8 cellular contexts compared by ENCODE assay signal in genomic region chr19:36528194-36528920, GRCh38. TPM values are rescaled to one million over a fixed set of nuclear protein-coding genes. Genes with fewer than 3 reads are reported as not detected.
DNase-seq lines count a peak whose midpoint lies in the region; ATAC-seq, FAIRE-seq and TF ChIP-seq lines count a peak whose summit lies in the region.

Gene ZNF260, minus strand, starts transcription at chr19:36528271. Its CDS starts 13,033 bp downstream, at chr19:36515238.

- ATAC-seq in HG03457 (IDR thresholded peaks at IDR 0.05; ENCODE audit: unreplicated experiment) (peak; percentile 75), left colon (peak; percentile 97)

- H3K27me3 ChIP-seq in BE2C, result no peaks in the 10 kb centered on the region

- H3K9me3 Mint-ChIP-seq in activated CD4-positive, alpha-beta T cell treated with anti-CD3 and anti-CD28 coated beads, Interleukin-2, amount 10 ng/mL, durations not matched to agents 7 days and 5 days, result peaks cover 42% of the 10 kb centered on the region

- peaks cover 15% of the 10 kb centered on the region for H3K36me3 ChIP-seq in BE2C

- DNase-seq in BE2C, result peak; percentile 94
- DNase-seq in GM19239 (ENCODE audit: insufficient read length, low spot score), result peak; percentile 69
- DNase-seq in NCI-H526 treated with DMSO at 0.1 percent for 48 hours (lab: John Stamatoyannopoulos, UW), result peak; percentile 97
- peak; percentile 94 for DNase-seq in activated CD4-positive, alpha-beta T cell treated with anti-CD3 and anti-CD28 coated beads, Interleukin-2, amount 10 ng/mL, durations not matched to agents 7 days and 5 days
- DNase-seq in cortex of kidney (lab: John Stamatoyannopoulos, UW), result peak; percentile 23
- peak; percentile 96 to 97 for DNase-seq in left colon
- peak; percentile 87 to 89 for DNase-seq in stimulated activated CD4-positive, alpha-beta T cell treated with anti-CD3 and anti-CD28 coated beads, Interleukin-1b, Interleukin-23, amount 100 ng/mL, for 4 hours (ENCODE audit: low read depth in 2 of 2)

- no peaks in the 10 kb centered on the region for H3K9me3 ChIP-seq in BE2C

- H3K4me3 ChIP-seq in BE2C (ENCODE audit: low read depth, low read length), result peak within 1 kb of the TSS; percentile 93

- H3K4me1 Mint-ChIP-seq in activated CD4-positive, alpha-beta T cell treated with anti-CD3 and anti-CD28 coated beads, Interleukin-2, amount 10 ng/mL, durations not matched to agents 7 days and 5 days, result peaks cover 23% of the 10 kb centered on the region

- no peaks in the 10 kb centered on the region for H3K27me3 Mint-ChIP-seq in activated CD4-positive, alpha-beta T cell treated with anti-CD3 and anti-CD28 coated beads, Interleukin-2, amount 10 ng/mL, durations not matched to agents 7 days and 5 days

- H3K36me3 Mint-ChIP-seq in activated CD4-positive, alpha-beta T cell treated with anti-CD3 and anti-CD28 coated beads, Interleukin-2, amount 10 ng/mL, durations not matched to agents 7 days and 5 days (ENCODE audit: low read depth), result peaks cover 57% of the 10 kb centered on the region

- peak; percentile 96 for FAIRE-seq in GM19239 (lab: Jason Lieb, UNC)

- no peaks in the 10 kb centered on the region for H3K4me1 ChIP-seq in BE2C

- H3K27ac Mint-ChIP-seq in activated CD4-positive, alpha-beta T cell treated with anti-CD3 and anti-CD28 coated beads, Interleukin-2, amount 10 ng/mL, durations not matched to agents 7 days and 5 days, result peak within 1 kb of the TSS; percentile 98

- CTCF ChIA-PET in activated CD4-positive, alpha-beta T cell treated with anti-CD3 and anti-CD28 coated beads, Interleukin-2, amount 10 ng/mL, durations not matched to agents 7 days and 5 days (lab: Charles Lee), result interaction anchor here (1.3 to 2.8 kb wide), 3 partner anchors 13 to 84 kb away, joined by 3 to 10 read pairs (median 3); partner anchors contain the start of gene ZNF566

- POLR2A ChIA-PET in activated CD4-positive, alpha-beta T cell treated with anti-CD3 and anti-CD28 coated beads, Interleukin-2, amount 10 ng/mL, durations not matched to agents 7 days and 5 days (lab: Charles Lee), result interaction anchor here (1.2 kb wide), 1 partner anchor 45 kb away, joined by 4 read pairs; the partner anchor contains the start of gene ZNF529

- intact Hi-C loops in left colon (cut with DNase I, micrococcal nuclease), result no loop called here

- no peak for TF ChIP-seq CTCF in BE2C (IDR thresholded peaks at IDR 0.05; ENCODE audit: low read depth, low read length)

- H3K4me3 Mint-ChIP-seq in activated CD4-positive, alpha-beta T cell treated with anti-CD3 and anti-CD28 coated beads, Interleukin-2, amount 10 ng/mL, durations not matched to agents 7 days and 5 days, result peak within 1 kb of the TSS; percentile 98

RNA-seq across cellular contexts. Expression of gene ZNF260, which starts in this region (rescaled TPM):
- 7.2 TPM for polyA plus RNA-seq in BE2C (2012; ENCODE audit: insufficient read depth, insufficient read length, low read depth)
- 10 to 100 TPM; 10.6 to 13.7 TPM for total RNA-seq in activated CD4-positive, alpha-beta T cell treated with anti-CD3 and anti-CD28 coated beads, Interleukin-2, amount 10 ng/mL, durations not matched to agents 7 days and 5 days
- 1 to 10 TPM; 6.6 to 7.2 TPM for total RNA-seq in left colon

Comparison
In these comparisons a context has a peak if more than half of its experiments do, and no peak if none do; other contexts are left out.
1. Peak in every context shown above with its lines: DNase-seq, ATAC-seq and H3K4me3 ChIP-seq.
2. DNase-seq: peak in every context shown above with its lines; median percentile 97 in NCI-H526 treated with DMSO at 0.1 percent for 48 hours; 96 in left colon; 94 in BE2C; 94 in activated CD4-positive, alpha-beta T cell treated with anti-CD3 and anti-CD28 coated beads, Interleukin-2, amount 10 ng/mL, durations not matched to agents 7 days and 5 days; 88 in stimulated activated CD4-positive, alpha-beta T cell treated with anti-CD3 and anti-CD28 coated beads, Interleukin-1b, Interleukin-23, amount 100 ng/mL, for 4 hours; 69 in GM19239; 23 in cortex of kidney.